In genomic region chr6:72855471-72855870, GRCh38 we compare ENCODE assay signal across 23 cellular contexts.
DNase-seq lines count a peak whose midpoint lies in the region; ATAC-seq, FAIRE-seq and TF ChIP-seq lines count a peak whose summit lies in the region.
"Had no signal": no experiment of that assay in that cellular context is flagged by ENCODE, and none has a peak within 500 bp of the region (broad histone marks: within the 10 kb centered on the region; RNA-seq: fewer than 3 reads in every experiment).

No MANE protein-coding gene starts in this region.

- intact Hi-C loops in CD4-positive, alpha-beta memory T cell (cut with micrococcal nuclease): no loop called here

- no peaks in the 10 kb centered on the region for H3K4me1 Mint-ChIP-seq in CD4-positive, alpha-beta memory T cell
- H3K4me1 Mint-ChIP-seq in chondrocyte (ENCODE audit: low read depth): peaks cover 27% of the 10 kb centered on the region

- H3K27ac ChIP-seq in SK-N-SH (ENCODE audit: low read depth in 2 of 2, low read length in 1 of 2) (peak overlapping the region in 1 of 2 experiments; percentile 37; a peak in 1 of 4 replicates), tibial nerve (no peak overlapping the region)
- H3K27ac ChIP-seq in CD4-positive, alpha-beta memory T cell (ENCODE audit: low read depth, low read length): no peak overlapping the region
- H3K27ac ChIP-seq: A549, BLaER1, SJSA1 had no signal

- H3K79me2 ChIP-seq in SK-N-SH (ENCODE audit: insufficient read depth): peaks cover 36% of the 10 kb centered on the region

- H3K4me1 ChIP-seq in SK-N-SH (ENCODE audit: control insufficient read depth in 1 of 2, insufficient read depth in 2 of 2, low read depth in 1 of 2, low read length in 1 of 2) (peaks cover 0 to 8% of the 10 kb centered on the region in 2 experiments; a peak in 1 of 4 replicates), tibial nerve (no peaks in the 10 kb centered on the region)
- no peaks in the 10 kb centered on the region for H3K4me1 ChIP-seq in CD4-positive, alpha-beta memory T cell (ENCODE audit: insufficient read depth, low read length)
- H3K4me1 ChIP-seq: BLaER1, SJSA1 had no signal

- no peaks in the 10 kb centered on the region for H3K9me2 ChIP-seq in SK-N-SH

- 50% methylated on average over 2 of the region's 2 CpGs for WGBS in SK-N-SH (ENCODE audit: low lambda C conversion rate)
- 61 to 68% methylated on average over 2 of the region's 2 CpGs for WGBS in tibial nerve, 2 donors

- TF ChIP-seq CTCF in SK-N-SH (IDR thresholded peaks at IDR 0.05) (no peak), tibial nerve (IDR thresholded peaks at IDR 0.05) (no peak), chondrocyte (IDR thresholded peaks at IDR 0.05) (no peak)

- H3K4me3 ChIP-seq in SK-N-SH (ENCODE audit: low read depth in 2 of 2, low read length in 1 of 2) (no peak overlapping the region), tibial nerve (no peak overlapping the region)
- no peak overlapping the region for H3K4me3 ChIP-seq in CD4-positive, alpha-beta memory T cell (ENCODE audit: low read length in 2 of 2)
- H3K4me3 ChIP-seq: A549, BLaER1, GM12878, SJSA1 had no signal

- no peak for TF ChIP-seq POLR2A in H54 (IDR thresholded peaks at IDR 0.05; ENCODE audit: low read depth, low read length)
- no peak for TF ChIP-seq POLR2A in tibial nerve (IDR thresholded peaks at IDR 0.05)

- peaks cover 10% of the 10 kb centered on the region for H3F3A ChIP-seq in SK-N-SH (replicated peaks; ENCODE audit: insufficient read depth)

- no peak overlapping the region for H3K27ac Mint-ChIP-seq in CD4-positive, alpha-beta memory T cell
- H3K27ac Mint-ChIP-seq in chondrocyte (ENCODE audit: unreplicated experiment): no peak overlapping the region
- H3K27ac Mint-ChIP-seq: CD4-positive, alpha-beta T cell had no signal

- no peaks in the 10 kb centered on the region for H3K9me3 ChIP-seq in SK-N-SH
- no peaks in the 10 kb centered on the region for H3K9me3 ChIP-seq in CD4-positive, alpha-beta memory T cell (ENCODE audit: control insufficient read depth in 1 of 2, low read length in 2 of 2)
- no peaks in the 10 kb centered on the region for H3K9me3 ChIP-seq in tibial nerve
- H3K9me3 ChIP-seq: A549, BLaER1, SJSA1 had no signal

- TF ChIP-seq RAD21 in SK-N-SH (IDR thresholded peaks at IDR 0.05; ENCODE audit: low read length): no peak

- POLR2A ChIA-PET in SK-N-SH (lab: Yijun Ruan, JAX): no interaction called here
- POLR2A ChIA-PET in CD4-positive, alpha-beta memory T cell (lab: Charles Lee; ENCODE audit: partially characterized antibody): no interaction called here

- H3K27me3 Mint-ChIP-seq in CD4-positive, alpha-beta memory T cell: no peaks in the 10 kb centered on the region
- no peaks in the 10 kb centered on the region for H3K27me3 Mint-ChIP-seq in chondrocyte (ENCODE audit: low read depth)
- H3K27me3 Mint-ChIP-seq: CD4-positive, alpha-beta T cell had no signal

- CTCF ChIA-PET in SK-N-SH (lab: Yijun Ruan, JAX): no interaction called here
- CTCF ChIA-PET in CD4-positive, alpha-beta memory T cell (lab: Charles Lee; ENCODE audit: partially characterized antibody): no interaction called here

- H4K20me1 ChIP-seq in SK-N-SH (ENCODE audit: insufficient read depth): no peaks in the 10 kb centered on the region

- no peak overlapping the region for H3K4me2 ChIP-seq in SK-N-SH
- H3K4me2 ChIP-seq: A549, BLaER1 had no signal

- no peaks in the 10 kb centered on the region for H3K9me3 Mint-ChIP-seq in CD4-positive, alpha-beta memory T cell
- H3K9me3 Mint-ChIP-seq in chondrocyte (ENCODE audit: low read depth): no peaks in the 10 kb centered on the region
- H3K9me3 Mint-ChIP-seq: CD4-positive, alpha-beta T cell had no signal

- H3K36me3 Mint-ChIP-seq in CD4-positive, alpha-beta memory T cell: no peaks in the 10 kb centered on the region
- no peaks in the 10 kb centered on the region for H3K36me3 Mint-ChIP-seq in chondrocyte (ENCODE audit: low read depth)

- peak; percentile 65 for DNase-seq in EH (ENCODE audit: low read depth)
- DNase-seq in H54 (ENCODE audit: insufficient read length, low spot score): no peak
- DNase-seq in SK-N-SH: no peak
- DNase-seq in foreskin melanocyte: peak; percentile 86
- DNase-seq in CD4-positive, alpha-beta memory T cell: no peak
- DNase-seq in tibial nerve (ENCODE audit: low spot score in 2 of 2): no peak
- DNase-seq in chondrocyte (ENCODE audit: low spot score): no peak
- DNase-seq: CD4-positive, alpha-beta T cell; GF-D8; NCI-H1694; NCI-H2171 treated with DMSO at 0.1 percent for 48 hours; NCI-H526; SW 1271; T-helper 2 cell had no signal

- FAIRE-seq in H54 (lab: Jason Lieb, UNC): peak; percentile 79
- FAIRE-seq: A549, GM12878, H1, HTR-8/SVneo, RCC 7860 had no signal

- H3K9ac ChIP-seq in SK-N-SH: no peak overlapping the region
- H3K9ac ChIP-seq: BLaER1 had no signal

- no peak overlapping the region for H2AFZ ChIP-seq in SK-N-SH (ENCODE audit: low read depth)

- TF ChIP-seq EP300 in SK-N-SH (IDR thresholded peaks at IDR 0.05; ENCODE audit: borderline replicate concordance in 1 of 2, low read depth in 1 of 2, low read length in 1 of 2): no peak
- TF ChIP-seq EP300 in tibial nerve (IDR thresholded peaks at IDR 0.05): no peak

- no peak overlapping the region for H3K4me3 Mint-ChIP-seq in CD4-positive, alpha-beta memory T cell
- no peak overlapping the region for H3K4me3 Mint-ChIP-seq in chondrocyte (ENCODE audit: unreplicated experiment)
- H3K4me3 Mint-ChIP-seq: CD4-positive, alpha-beta T cell had no signal

- H3K36me3 ChIP-seq in SK-N-SH (replicated peaks in 1 of 2; ENCODE audit: control insufficient read depth in 1 of 2, insufficient read depth in 2 of 2, low read length in 1 of 2) (no peaks in the 10 kb centered on the region), tibial nerve (no peaks in the 10 kb centered on the region)
- H3K36me3 ChIP-seq in CD4-positive, alpha-beta memory T cell (ENCODE audit: insufficient read depth, low read length): no peaks in the 10 kb centered on the region
- H3K36me3 ChIP-seq: SJSA1 had no signal

- ATAC-seq in HG02642 (IDR thresholded peaks at IDR 0.05; ENCODE audit: poor library complexity, unreplicated experiment): no peak
- ATAC-seq: A549, GM12878, Right ventricle myocardium inferior had no signal

- H3K27me3 ChIP-seq in SK-N-SH (ENCODE audit: insufficient read depth) (no peaks in the 10 kb centered on the region), tibial nerve (no peaks in the 10 kb centered on the region)
- H3K27me3 ChIP-seq in CD4-positive, alpha-beta memory T cell (ENCODE audit: insufficient read depth, low read length): no peaks in the 10 kb centered on the region
- H3K27me3 ChIP-seq: BLaER1, SJSA1 had no signal

TF ChIP-seq in SK-N-SH, 30 proteins besides CTCF, POLR2A, EP300 and RAD21:
- TF ChIP-seq FOSL2 (IDR thresholded peaks at IDR 0.05; ENCODE audit: borderline replicate concordance, low read depth) (peak; percentile 14; the same call in 1 of the 2 replicates), GABPA (IDR thresholded peaks at IDR 0.05; ENCODE audit: low read depth) (no peak), CHD2 (IDR thresholded peaks at IDR 0.05; ENCODE audit: low read length, partially characterized antibody) (no peak), GATA2 (CRISPR knock-in tag; IDR thresholded peaks at IDR 0.05) (no peak)

Comparison
In these comparisons a context has a peak if more than half of its experiments do, and no peak if none do; other contexts are left out.
1. DNase-seq: peak in EH (single experiment) and foreskin melanocyte (single experiment); none in H54 (single experiment), SK-N-SH (single experiment), CD4-positive, alpha-beta memory T cell (0 of 5), tibial nerve (0 of 2) and chondrocyte (single experiment).